ENCODE assay signal across 22 cellular contexts in genomic region chr12:130222519-130223255, GRCh38.
DNase-seq lines count a peak whose midpoint lies in the region; ATAC-seq and TF ChIP-seq lines count a peak whose summit lies in the region.
"Had no signal": no experiment of that assay in that cellular context is flagged by ENCODE, and none has a peak within 500 bp of the region (broad histone marks: within the 10 kb centered on the region; RNA-seq: fewer than 3 reads in every experiment).

No MANE protein-coding gene starts in this region.

- POLR2A ChIA-PET in GM10248 (lab: Yijun Ruan, JAX), result no interaction called here

- DNase-seq in Daoy (ENCODE audit: low read depth), result peak; percentile 77
- DNase-seq in NCI-H526 treated with DMSO at 0.1 percent for 48 hours (lab: John Stamatoyannopoulos, UW), result peak; percentile 31
- DNase-seq in neural crest cell (ENCODE audit: low read depth, low spot score), result no peak
- no peak for DNase-seq in cerebellar nuclear complex (lab: John Stamatoyannopoulos, UW)
- DNase-seq in GM10248 (ENCODE audit: extremely low spot score), result no peak
- DNase-seq: BE2C; CD4-positive, CD25-positive, alpha-beta regulatory T cell; COR-L47; DMS 273 treated with DMSO at 0.1 percent for 48 hours; EL; MM.1S; NCI-H1092; NCI-H1436 treated with DMSO at 0.1 percent for 48 hours; NCI-H2029 treated with DMSO at 0.1 percent for 48 hours; NCI-H2171; NCI-H446; NCI-H774; OCI-M1; Right ventricle myocardium superior had no signal

- peaks cover 6% of the 10 kb centered on the region for H3K9me3 Mint-ChIP-seq in neural crest cell

- peak; percentile 16 for TF ChIP-seq CTCF in neural crest cell (conservative IDR thresholded peaks at IDR 0.05)
- no peak for TF ChIP-seq CTCF in GM10248 (IDR thresholded peaks at IDR 0.05; ENCODE audit: control extremely low read depth, extremely low read depth, low read depth, missing control alignments)

- peak overlapping the region; percentile 32 for H3K4me3 Mint-ChIP-seq in neural crest cell
- H3K4me3 Mint-ChIP-seq: CD4-positive, CD25-positive, alpha-beta regulatory T cell had no signal

- H3K4me1 Mint-ChIP-seq in neural crest cell, result peaks cover 36% of the 10 kb centered on the region
- H3K4me1 Mint-ChIP-seq: CD4-positive, CD25-positive, alpha-beta regulatory T cell had no signal

- H3K27me3 Mint-ChIP-seq in neural crest cell (ENCODE audit: low read depth), result peaks cover 39% of the 10 kb centered on the region

- peak; percentile 29 for ATAC-seq in esophagus mucosa
- ATAC-seq in GM18519 (IDR thresholded peaks at IDR 0.05; ENCODE audit: low FRiP score, unreplicated experiment), result no peak
- ATAC-seq in HG03432 (IDR thresholded peaks at IDR 0.05; ENCODE audit: unreplicated experiment), result no peak

- no peaks in the 10 kb centered on the region for H3K36me3 Mint-ChIP-seq in neural crest cell (ENCODE audit: low read depth)
- H3K36me3 Mint-ChIP-seq: CD4-positive, CD25-positive, alpha-beta regulatory T cell had no signal

- peak overlapping the region; percentile 46 for H3K27ac Mint-ChIP-seq in neural crest cell (ENCODE audit: unreplicated experiment)

- CTCF ChIA-PET in GM10248 (lab: Yijun Ruan, JAX), result no interaction called here

Comparison
In these comparisons a context has a peak if more than half of its experiments do, and no peak if none do; other contexts are left out.
1. DNase-seq: peak in Daoy (single experiment) and NCI-H526 treated with DMSO at 0.1 percent for 48 hours (single experiment); none in neural crest cell (single experiment), cerebellar nuclear complex (0 of 2) and GM10248 (single experiment).